ENCODE assay signal across 1 cellular context in the genomic region with DNA sequence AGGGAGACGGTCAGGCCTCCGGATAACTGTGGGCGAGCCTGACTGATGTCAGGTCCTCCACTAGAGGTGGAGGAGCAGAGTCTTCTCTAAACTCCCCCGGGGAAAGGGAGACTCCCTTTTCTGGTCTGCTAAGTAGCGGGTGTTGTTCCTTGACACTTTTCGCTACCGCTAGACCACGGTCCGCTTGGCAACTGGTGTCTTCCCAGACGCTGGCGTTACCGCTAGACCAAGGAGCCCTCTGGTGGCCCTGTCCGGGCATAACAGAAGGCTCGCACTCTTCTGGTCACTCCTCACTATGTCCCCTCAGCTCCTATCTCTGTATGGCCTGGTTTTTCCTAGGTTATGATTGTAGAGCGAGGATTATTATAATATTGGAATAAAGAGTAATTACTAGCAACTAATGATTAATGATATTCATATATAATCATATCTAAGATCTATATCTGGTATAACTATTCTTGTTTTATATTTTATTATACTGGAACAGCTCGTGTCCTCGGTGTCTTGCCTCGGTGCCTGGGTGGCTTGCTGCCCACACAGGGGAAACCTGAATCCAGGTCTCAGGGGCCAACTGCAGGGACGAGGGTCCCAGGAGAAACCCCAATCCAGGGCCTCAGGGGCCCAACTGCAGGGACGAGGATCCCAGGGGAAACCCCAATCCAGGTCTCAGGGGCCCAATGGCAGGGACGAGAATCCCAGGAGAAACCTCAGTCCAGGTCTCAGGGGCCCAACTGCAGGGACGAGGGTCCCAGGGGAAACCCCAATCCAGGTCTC.
TF ChIP-seq lines count a peak whose summit lies in the region.

No MANE protein-coding gene starts in this region.

TF ChIP-seq in HepG2, 621 proteins besides CTCF, POLR2A, EP300 and RAD21:
- TF ChIP-seq, protein P1, sequence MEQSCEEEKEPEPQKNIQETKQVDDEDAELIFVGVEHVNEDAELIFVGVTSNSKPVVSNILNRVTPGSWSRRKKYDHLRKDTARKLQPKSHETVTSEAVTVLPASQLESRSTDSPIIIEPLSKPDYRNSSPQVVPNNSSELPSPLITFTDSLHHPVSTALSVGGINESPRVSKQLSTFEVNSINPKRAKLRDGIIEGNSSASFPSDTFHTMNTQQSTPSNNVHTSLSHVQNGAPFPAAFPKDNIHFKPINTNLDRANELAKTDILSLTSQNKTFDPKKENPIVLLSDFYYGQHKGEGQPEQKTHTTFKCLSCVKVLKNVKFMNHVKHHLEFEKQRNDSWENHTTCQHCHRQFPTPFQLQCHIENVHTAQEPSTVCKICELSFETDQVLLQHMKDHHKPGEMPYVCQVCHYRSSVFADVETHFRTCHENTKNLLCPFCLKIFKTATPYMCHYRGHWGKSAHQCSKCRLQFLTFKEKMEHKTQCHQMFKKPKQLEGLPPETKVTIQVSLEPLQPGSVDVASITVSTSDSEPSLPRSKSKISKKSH (CRISPR knock-in tag; IDR thresholded peaks at IDR 0.05; ENCODE audit: borderline replicate concordance): peak; percentile 99
- TF ChIP-seq, protein P2, sequence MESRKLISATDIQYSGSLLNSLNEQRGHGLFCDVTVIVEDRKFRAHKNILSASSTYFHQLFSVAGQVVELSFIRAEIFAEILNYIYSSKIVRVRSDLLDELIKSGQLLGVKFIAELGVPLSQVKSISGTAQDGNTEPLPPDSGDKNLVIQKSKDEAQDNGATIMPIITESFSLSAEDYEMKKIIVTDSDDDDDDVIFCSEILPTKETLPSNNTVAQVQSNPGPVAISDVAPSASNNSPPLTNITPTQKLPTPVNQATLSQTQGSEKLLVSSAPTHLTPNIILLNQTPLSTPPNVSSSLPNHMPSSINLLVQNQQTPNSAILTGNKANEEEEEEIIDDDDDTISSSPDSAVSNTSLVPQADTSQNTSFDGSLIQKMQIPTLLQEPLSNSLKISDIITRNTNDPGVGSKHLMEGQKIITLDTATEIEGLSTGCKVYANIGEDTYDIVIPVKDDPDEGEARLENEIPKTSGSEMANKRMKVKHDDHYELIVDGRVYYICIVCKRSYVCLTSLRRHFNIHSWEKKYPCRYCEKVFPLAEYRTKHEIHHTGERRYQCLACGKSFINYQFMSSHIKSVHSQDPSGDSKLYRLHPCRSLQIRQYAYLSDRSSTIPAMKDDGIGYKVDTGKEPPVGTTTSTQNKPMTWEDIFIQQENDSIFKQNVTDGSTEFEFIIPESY (CRISPR knock-in tag; IDR thresholded peaks at IDR 0.05): peak; percentile 80
- TF ChIP-seq CBX5 (CRISPR knock-in tag; IDR thresholded peaks at IDR 0.05; ENCODE audit: borderline replicate concordance) (0 out of 2 replicates have a peak, but pooled peaks have one; percentile 39), ZNF44 (CRISPR knock-in tag; IDR thresholded peaks at IDR 0.05) (peak; percentile 99), STAG1 (CRISPR knock-in tag; IDR thresholded peaks at IDR 0.05) (peak; percentile 74)
- TF ChIP-seq, protein P3, sequence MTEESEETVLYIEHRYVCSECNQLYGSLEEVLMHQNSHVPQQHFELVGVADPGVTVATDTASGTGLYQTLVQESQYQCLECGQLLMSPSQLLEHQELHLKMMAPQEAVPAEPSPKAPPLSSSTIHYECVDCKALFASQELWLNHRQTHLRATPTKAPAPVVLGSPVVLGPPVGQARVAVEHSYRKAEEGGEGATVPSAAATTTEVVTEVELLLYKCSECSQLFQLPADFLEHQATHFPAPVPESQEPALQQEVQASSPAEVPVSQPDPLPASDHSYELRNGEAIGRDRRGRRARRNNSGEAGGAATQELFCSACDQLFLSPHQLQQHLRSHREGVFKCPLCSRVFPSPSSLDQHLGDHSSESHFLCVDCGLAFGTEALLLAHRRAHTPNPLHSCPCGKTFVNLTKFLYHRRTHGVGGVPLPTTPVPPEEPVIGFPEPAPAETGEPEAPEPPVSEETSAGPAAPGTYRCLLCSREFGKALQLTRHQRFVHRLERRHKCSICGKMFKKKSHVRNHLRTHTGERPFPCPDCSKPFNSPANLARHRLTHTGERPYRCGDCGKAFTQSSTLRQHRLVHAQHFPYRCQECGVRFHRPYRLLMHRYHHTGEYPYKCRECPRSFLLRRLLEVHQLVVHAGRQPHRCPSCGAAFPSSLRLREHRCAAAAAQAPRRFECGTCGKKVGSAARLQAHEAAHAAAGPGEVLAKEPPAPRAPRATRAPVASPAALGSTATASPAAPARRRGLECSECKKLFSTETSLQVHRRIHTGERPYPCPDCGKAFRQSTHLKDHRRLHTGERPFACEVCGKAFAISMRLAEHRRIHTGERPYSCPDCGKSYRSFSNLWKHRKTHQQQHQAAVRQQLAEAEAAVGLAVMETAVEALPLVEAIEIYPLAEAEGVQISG (CRISPR knock-in tag; IDR thresholded peaks at IDR 0.05): 0 out of 2 replicates have a peak, but pooled peaks have one; percentile 17
- TF ChIP-seq, protein P4, sequence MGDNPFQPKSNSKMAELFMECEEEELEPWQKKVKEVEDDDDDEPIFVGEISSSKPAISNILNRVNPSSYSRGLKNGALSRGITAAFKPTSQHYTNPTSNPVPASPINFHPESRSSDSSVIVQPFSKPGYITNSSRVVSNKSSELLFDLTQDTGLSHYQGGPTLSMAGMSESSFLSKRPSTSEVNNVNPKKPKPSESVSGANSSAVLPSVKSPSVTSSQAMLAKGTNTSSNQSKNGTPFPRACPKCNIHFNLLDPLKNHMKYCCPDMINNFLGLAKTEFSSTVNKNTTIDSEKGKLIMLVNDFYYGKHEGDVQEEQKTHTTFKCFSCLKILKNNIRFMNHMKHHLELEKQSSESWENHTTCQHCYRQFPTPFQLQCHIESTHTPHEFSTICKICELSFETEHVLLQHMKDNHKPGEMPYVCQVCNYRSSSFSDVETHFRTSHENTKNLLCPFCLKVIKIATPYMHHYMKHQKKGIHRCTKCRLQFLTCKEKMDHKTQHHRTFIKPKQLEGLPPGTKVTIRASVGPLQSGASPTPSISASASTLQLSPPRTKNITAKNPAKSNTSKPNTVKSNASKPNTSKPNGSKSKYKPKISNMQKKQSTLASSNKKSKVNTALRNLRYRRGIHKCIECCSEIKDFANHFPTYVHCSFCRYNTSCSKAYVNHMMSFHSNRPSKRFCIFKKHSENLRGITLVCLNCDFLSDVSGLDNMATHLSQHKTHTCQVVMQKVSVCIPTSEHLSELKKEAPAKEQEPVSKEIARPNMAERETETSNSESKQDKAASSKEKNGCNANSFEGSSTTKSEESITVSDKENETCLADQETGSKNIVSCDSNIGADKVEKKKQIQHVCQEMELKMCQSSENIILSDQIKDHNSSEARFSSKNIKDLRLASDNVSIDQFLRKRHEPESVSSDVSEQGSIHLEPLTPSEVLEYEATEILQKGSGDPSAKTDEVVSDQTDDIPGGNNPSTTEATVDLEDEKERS (CRISPR knock-in tag; IDR thresholded peaks at IDR 0.05): peak; percentile 94
